In genomic region chr13:47841131-47841530, GRCh38 we compare ENCODE assay signal across 15 cellular contexts.
DNase-seq lines count a peak whose midpoint lies in the region; ATAC-seq and TF ChIP-seq lines count a peak whose summit lies in the region.
"Had no signal": no experiment of that assay in that cellular context is flagged by ENCODE, and none has a peak within 500 bp of the region (broad histone marks: within the 10 kb centered on the region; RNA-seq: fewer than 3 reads in every experiment).

No MANE protein-coding gene starts in this region.

- H4K8ac ChIP-seq in trophoblast cell (ENCODE audit: low read depth, low read length) = no peak overlapping the region

- no peak overlapping the region for H2BK12ac ChIP-seq in trophoblast cell (ENCODE audit: low read length)

- no peak overlapping the region for H3K4ac ChIP-seq in trophoblast cell (ENCODE audit: low read depth, low read length)

- H3K14ac ChIP-seq in trophoblast cell (ENCODE audit: low read length) = no peak overlapping the region

- H3K4me1 ChIP-seq in neural progenitor cell (peaks cover 15% of the 10 kb centered on the region), trophoblast cell (ENCODE audit: control insufficient read depth in 1 of 2, insufficient read depth in 2 of 2, low read length in 2 of 2) (peaks cover 4 to 7% of the 10 kb centered on the region in 2 experiments)

- H2BK5ac ChIP-seq in trophoblast cell (ENCODE audit: low read depth, low read length, poor library complexity) = no peak overlapping the region

- H3K27me3 ChIP-seq in neural progenitor cell = no peaks in the 10 kb centered on the region
- H3K27me3 ChIP-seq in trophoblast cell (ENCODE audit: insufficient read depth, low read length) = no peaks in the 10 kb centered on the region

- no CpG with 5 or more reads among the region's 4 CpGs for WGBS in trophoblast cell (ENCODE audit: extremely low coverage, insufficient coverage, insufficient read length)

- H3K36me3 ChIP-seq in neural progenitor cell (no peaks in the 10 kb centered on the region), trophoblast cell (ENCODE audit: control insufficient read depth in 1 of 2, insufficient read depth in 2 of 2, low read length in 2 of 2) (no peaks in the 10 kb centered on the region)

- H3K4me1 Mint-ChIP-seq in neural progenitor cell = peaks cover 27% of the 10 kb centered on the region
- H3K4me1 Mint-ChIP-seq: B cell had no signal

- H2BK120ac ChIP-seq in trophoblast cell (ENCODE audit: insufficient read depth, low read length, poor library complexity) = no peak overlapping the region

- H3K27ac ChIP-seq in neural progenitor cell (no peak overlapping the region), trophoblast cell (ENCODE audit: low read depth, low read length) (no peak overlapping the region)

- no peaks in the 10 kb centered on the region for H3K36me3 Mint-ChIP-seq in neural progenitor cell

- H3K27ac Mint-ChIP-seq in neural progenitor cell = no peak overlapping the region
- H3K27ac Mint-ChIP-seq: B cell; CD4-positive, alpha-beta T cell; GM23338 had no signal

- no peak overlapping the region for H2AK5ac ChIP-seq in trophoblast cell (ENCODE audit: low read length)

- no peaks in the 10 kb centered on the region for H3K9me3 ChIP-seq in neural progenitor cell (ENCODE audit: low read depth)
- no peaks in the 10 kb centered on the region for H3K9me3 ChIP-seq in trophoblast cell (ENCODE audit: insufficient read depth, low read depth, low read length)

- DNase-seq in G401 (ENCODE audit: low spot score) (peak; percentile 62), MV-4-11 (lab: John Stamatoyannopoulos, UW) (peak; percentile 43), fibroblast of pulmonary artery (ENCODE audit: low read depth) (peak; percentile 35), neural progenitor cell (ENCODE audit: low spot score) (no peak), GM19238 (ENCODE audit: insufficient read length, low spot score) (no peak), trophoblast cell (no peak)
- DNase-seq: Calu3; CD4-positive, alpha-beta T cell; DMS 273 treated with DMSO at 0.1 percent for 48 hours; H7 had no signal

- H3K4me3 ChIP-seq in fibroblast of pulmonary artery (replicated peaks; ENCODE audit: low read depth, low read length) = no peak overlapping the region
- H3K4me3 ChIP-seq in neural progenitor cell = no peak overlapping the region
- no peak overlapping the region for H3K4me3 ChIP-seq in trophoblast cell (ENCODE audit: low read depth, low read length)
- H3K4me3 ChIP-seq: GM12878, GM23338 had no signal

- peaks cover 2% of the 10 kb centered on the region for H3K9me3 Mint-ChIP-seq in neural progenitor cell
- H3K9me3 Mint-ChIP-seq: CD4-positive, alpha-beta T cell; GM23338 had no signal

- H3K27me3 Mint-ChIP-seq in neural progenitor cell (ENCODE audit: insufficient read depth, low read depth) = peaks cover 5% of the 10 kb centered on the region
- H3K27me3 Mint-ChIP-seq: B cell; CD4-positive, alpha-beta T cell had no signal

- H3K23ac ChIP-seq in trophoblast cell (ENCODE audit: low read length) = no peak overlapping the region

- no peaks in the 10 kb centered on the region for H4K20me1 ChIP-seq in neural progenitor cell (ENCODE audit: low read depth)

- H3F3A ChIP-seq in neural progenitor cell (ENCODE audit: low read depth) = peaks cover 4% of the 10 kb centered on the region

- H4K12ac ChIP-seq in trophoblast cell (ENCODE audit: low read depth, low read length) = no peak overlapping the region

- no peak overlapping the region for H3K4me3 Mint-ChIP-seq in neural progenitor cell
- H3K4me3 Mint-ChIP-seq: B cell; CD4-positive, alpha-beta T cell; GM23338 had no signal

- no peak overlapping the region for H4K91ac ChIP-seq in trophoblast cell (ENCODE audit: low read depth, low read length)

- H2AFZ ChIP-seq in neural progenitor cell (replicated peaks) = peak overlapping the region; percentile 26
- no peak overlapping the region for H2AFZ ChIP-seq in trophoblast cell (ENCODE audit: insufficient read depth, low read length, poor library complexity)
- H2AFZ ChIP-seq: GM23338 had no signal

- no peaks in the 10 kb centered on the region for H3K79me1 ChIP-seq in trophoblast cell (ENCODE audit: low read length)

- H3K4me2 ChIP-seq in neural progenitor cell (no peak overlapping the region), trophoblast cell (ENCODE audit: low read length) (no peak overlapping the region)
- H3K4me2 ChIP-seq: GM23338 had no signal

- in situ Hi-C loops in G401 (cut with HindIII; ENCODE audit: low sequenced_read_pairs) = no loop called here

- no peak overlapping the region for H3K18ac ChIP-seq in trophoblast cell (ENCODE audit: low read length)

- no peak for ATAC-seq in HG02642 (IDR thresholded peaks at IDR 0.05; ENCODE audit: poor library complexity, unreplicated experiment)
- ATAC-seq in HG02885 (IDR thresholded peaks at IDR 0.05; ENCODE audit: poor library complexity, unreplicated experiment) = no peak
- ATAC-seq: GM12878, GM23338 had no signal

- TF ChIP-seq CTCF in fibroblast of pulmonary artery (IDR thresholded peaks at IDR 0.05; ENCODE audit: low read length, missing control alignments) = peak; percentile 2
- TF ChIP-seq CTCF in neural progenitor cell (IDR thresholded peaks at IDR 0.05) = no peak

- no peaks in the 10 kb centered on the region for H3K79me2 ChIP-seq in neural progenitor cell (ENCODE audit: low read depth)
- H3K79me2 ChIP-seq in trophoblast cell (ENCODE audit: control insufficient read depth, insufficient read depth, low read length, poor library complexity) = no peaks in the 10 kb centered on the region

- no peak overlapping the region for H3K9ac ChIP-seq in neural progenitor cell
- no peak overlapping the region for H3K9ac ChIP-seq in trophoblast cell (ENCODE audit: low read length)

Comparison
In these comparisons a context has a peak if more than half of its experiments do, and no peak if none do; other contexts are left out.
1. DNase-seq: peak in G401 (single experiment), MV-4-11 (single experiment) and fibroblast of pulmonary artery (single experiment); none in neural progenitor cell (single experiment), GM19238 (single experiment) and trophoblast cell (0 of 2).